ENCODE assay signal across 23 cellular contexts in genomic region chr2:134573724-134574123, GRCh38.
DNase-seq lines count a peak whose midpoint lies in the region; ATAC-seq, FAIRE-seq and TF ChIP-seq lines count a peak whose summit lies in the region.
"Had no signal": no experiment of that assay in that cellular context is flagged by ENCODE, and none has a peak within 500 bp of the region (broad histone marks: within the 10 kb centered on the region; RNA-seq: fewer than 3 reads in every experiment).

No MANE protein-coding gene starts in this region.

- H3K4me3 ChIP-seq in heart right ventricle (no peak overlapping the region), OCI-LY3 (ENCODE audit: low read length) (no peak overlapping the region)
- H3K4me3 ChIP-seq: A549; BLaER1 treated with 17β-estradiol and CSF1 and Interleukin-3, amounts not matched to agents 10 nM and 100 nM had no signal

- peak overlapping the region; percentile 50; the same call in 1 of the 2 replicates for H3K9ac ChIP-seq in OCI-LY3 (ENCODE audit: low read length)
- H3K9ac ChIP-seq: BLaER1 treated with 17β-estradiol and CSF1 and Interleukin-3, amounts not matched to agents 10 nM and 100 nM had no signal

- no peaks in the 10 kb centered on the region for H3K36me3 Mint-ChIP-seq in type B pancreatic cell
- H3K36me3 Mint-ChIP-seq: CD8-positive, alpha-beta T cell had no signal

- H3K36me3 ChIP-seq in heart right ventricle: no peaks in the 10 kb centered on the region
- no peaks in the 10 kb centered on the region for H3K36me3 ChIP-seq in OCI-LY3 (replicated peaks; ENCODE audit: low read depth, low read length)
- H3K36me3 ChIP-seq: BLaER1 treated with 17β-estradiol and CSF1 and Interleukin-3, amounts not matched to agents 10 nM and 100 nM had no signal

- H3K27ac ChIP-seq in heart right ventricle (no peak overlapping the region), OCI-LY3 (ENCODE audit: low read length) (peak overlapping the region; percentile 74)
- H3K27ac ChIP-seq: 22Rv1; A549; BLaER1 treated with 17β-estradiol and CSF1 and Interleukin-3, amounts not matched to agents 10 nM and 100 nM; C4-2B had no signal

- no peaks in the 10 kb centered on the region for H4K20me1 ChIP-seq in OCI-LY3 (ENCODE audit: insufficient read depth, low read length)
- H4K20me1 ChIP-seq: BLaER1 treated with 17β-estradiol and CSF1 and Interleukin-3, amounts not matched to agents 10 nM and 100 nM had no signal

- no peak for DNase-seq in Right ventricle myocardium inferior (ENCODE audit: missing footprints)
- DNase-seq in heart right ventricle: no peak
- DNase-seq in type B pancreatic cell (ENCODE audit: extremely low spot score, unreplicated experiment): no peak
- no peak for DNase-seq in SHP77 (lab: John Stamatoyannopoulos, UW)
- no peak for DNase-seq in NCI-H1105 treated with DMSO at 0.1 percent for 48 hours (lab: John Stamatoyannopoulos, UW)
- DNase-seq: AML-193; Caco-2; Calu3; CD4-positive, alpha-beta T cell; CD8-positive, alpha-beta T cell; DMS79 treated with DMSO at 0.1 percent for 48 hours; GF-D8 had no signal

- peak overlapping the region; percentile 83 for H3K27ac Mint-ChIP-seq in type B pancreatic cell
- H3K27ac Mint-ChIP-seq: B cell; CD4-positive, alpha-beta T cell; CD8-positive, alpha-beta T cell had no signal

- no peaks in the 10 kb centered on the region for H3K27me3 ChIP-seq in heart right ventricle
- no peaks in the 10 kb centered on the region for H3K27me3 ChIP-seq in OCI-LY3 (ENCODE audit: low read depth, low read length)
- H3K27me3 ChIP-seq: BLaER1 treated with 17β-estradiol and CSF1 and Interleukin-3, amounts not matched to agents 10 nM and 100 nM had no signal

- peak overlapping the region; percentile 60 for H3K4me2 ChIP-seq in OCI-LY3 (ENCODE audit: low read length)
- H3K4me2 ChIP-seq: A549; BLaER1 treated with 17β-estradiol and CSF1 and Interleukin-3, amounts not matched to agents 10 nM and 100 nM had no signal

- H3K9me3 ChIP-seq in heart right ventricle (no peaks in the 10 kb centered on the region), OCI-LY3 (ENCODE audit: insufficient read depth, low read length) (no peaks in the 10 kb centered on the region)
- H3K9me3 ChIP-seq: A549; BLaER1 treated with 17β-estradiol and CSF1 and Interleukin-3, amounts not matched to agents 10 nM and 100 nM; Caco-2 had no signal

- H3K4me1 ChIP-seq in heart right ventricle (peaks cover 0 to 5% (median 0%) of the 10 kb centered on the region in 9 donors), OCI-LY3 (ENCODE audit: low read length) (peaks cover 83% of the 10 kb centered on the region)
- H3K4me1 ChIP-seq: A549, Caco-2 had no signal

- H2AFZ ChIP-seq in OCI-LY3 (ENCODE audit: low read depth, low read length): no peak overlapping the region

- no peak for TF ChIP-seq CTCF in heart right ventricle (IDR thresholded peaks at IDR 0.05)
- TF ChIP-seq CTCF in OCI-LY3 (IDR thresholded peaks at IDR 0.05; ENCODE audit: low read depth, low read length): no peak
- no peak for TF ChIP-seq CTCF in type B pancreatic cell (conservative IDR thresholded peaks at IDR 0.05)

- no peaks in the 10 kb centered on the region for H3K9me3 Mint-ChIP-seq in type B pancreatic cell
- H3K9me3 Mint-ChIP-seq: CD4-positive, alpha-beta T cell; CD8-positive, alpha-beta T cell had no signal

- H3K4me3 Mint-ChIP-seq in type B pancreatic cell: no peak overlapping the region
- H3K4me3 Mint-ChIP-seq: B cell; CD4-positive, alpha-beta T cell; CD8-positive, alpha-beta T cell had no signal

- peaks cover 18% of the 10 kb centered on the region for H3K4me1 Mint-ChIP-seq in type B pancreatic cell (ENCODE audit: unreplicated experiment)

- peak; percentile 63 for FAIRE-seq in endometrium (lab: Jason Lieb, UNC)
- FAIRE-seq: A549, D721Med, G401.6, GM12891, GM18507 had no signal

- H3K79me2 ChIP-seq in OCI-LY3 (ENCODE audit: low read length): peaks cover 91% of the 10 kb centered on the region

- ATAC-seq in Right ventricle myocardium inferior: peak; percentile 52
- no peak for ATAC-seq in heart right ventricle
- ATAC-seq: A549; CD8-positive, alpha-beta T cell had no signal

- WGBS in heart right ventricle, 2 donors: 70 to 79% methylated on average over 1 of the region's 1 CpG

- intact Hi-C loops in Right ventricle myocardium inferior (cut with DNase I): no loop called here
- intact Hi-C loops in heart right ventricle (cut with DNase I): no loop called here

- H3K27me3 Mint-ChIP-seq in type B pancreatic cell: no peaks in the 10 kb centered on the region
- H3K27me3 Mint-ChIP-seq: B cell had no signal
